32 cellular contexts compared by ENCODE assay signal in genomic region chr3:40398346-40398745, GRCh38. TPM values are rescaled to one million over a fixed set of nuclear protein-coding genes. Genes with fewer than 3 reads are reported as not detected.
A peak's percentile ranks its signal among the peaks of the same experiment; 100 is the strongest.
DNase-seq lines count a peak whose midpoint lies in the region; ATAC-seq and TF ChIP-seq lines count a peak whose summit lies in the region.
"Had no signal": no experiment of that assay in that cellular context is flagged by ENCODE, and none has a peak within 500 bp of the region (broad histone marks: within the 10 kb centered on the region; RNA-seq: fewer than 3 reads in every experiment).

No MANE protein-coding gene starts in this region.

- H3K9me3 ChIP-seq in mammary epithelial cell (replicated peaks; ENCODE audit: insufficient read depth, low read length) = no peaks in the 10 kb centered on the region
- H3K9me3 ChIP-seq: prostate gland, thoracic aorta, vagina had no signal

- no peaks in the 10 kb centered on the region for H3K36me3 ChIP-seq in mammary epithelial cell (ENCODE audit: insufficient read depth, low read length)
- H3K36me3 ChIP-seq: prostate gland, thoracic aorta, vagina had no signal

- intact Hi-C loops in mammary epithelial cell (cut with micrococcal nuclease) = no loop called here
- intact Hi-C loops in MCF 10A (cut with micrococcal nuclease) = no loop called here

- dilution Hi-C loops in mammary epithelial cell (cut with HindIII; ENCODE audit: low sequenced_read_pairs) = no loop called here

- H3K4me3 ChIP-seq in mammary epithelial cell (replicated peaks in 1 of 3; ENCODE audit: insufficient read depth in 1 of 3, low read depth in 2 of 3, low read length in 3 of 3) = no peak overlapping the region
- H3K4me3 ChIP-seq: dorsolateral prefrontal cortex, GM23248, prostate gland, thoracic aorta, vagina had no signal

- H3K9ac ChIP-seq in mammary epithelial cell (ENCODE audit: insufficient read depth, low read length) = no peak overlapping the region
- H3K9ac ChIP-seq: GM23248 had no signal

- H3K27ac Mint-ChIP-seq in MCF 10A (ENCODE audit: low read depth, unreplicated experiment) = no peak overlapping the region
- peak overlapping the region; percentile 45 for H3K27ac Mint-ChIP-seq in type B pancreatic cell
- no peak overlapping the region for H3K27ac Mint-ChIP-seq in activated naive CD8-positive, alpha-beta T cell treated with anti-CD3 and anti-CD28 coated beads, Interleukin-2, amount 50 U/mL, for 24 hours
- H3K27ac Mint-ChIP-seq: activated CD8-positive, alpha-beta T cell treated with anti-CD3 and anti-CD28 coated beads, Interleukin-2, amount 10 ng/mL, durations not matched to agents 7 days and 5 days; activated naive CD4-positive, alpha-beta T cell treated with anti-CD3 and anti-CD28 coated beads, Interleukin-2, amount 50 U/mL, for 72 hours; activated T-helper 2 cell treated with anti-CD3 and anti-CD28 coated beads, Interferon-gamma antibody, Interleukin-2, Interleukin-4, amounts not matched to agents 10 μg/mL and 5 μg/mL and 100 μg/mL, durations not matched to agents 14 hours and 24 hours and 36 hours; CD4-positive, alpha-beta memory T cell; HFFc6; stimulated activated naive CD8-positive, alpha-beta T cell treated with anti-CD3 and anti-CD28 coated beads, Interleukin-15, Interleukin-2, amounts not matched to agents 100 ng/mL and 50 ng/mL, for 24 hours had no signal

- CTCF ChIA-PET in mammary epithelial cell (lab: Charles Lee; ENCODE audit: low non-redundant PET) (no interaction called here), MCF 10A (lab: Yijun Ruan, JAX) (no interaction called here)

- no peak overlapping the region for H2AFZ ChIP-seq in mammary epithelial cell (ENCODE audit: low read depth, low read length)
- H2AFZ ChIP-seq: GM23248 had no signal

- no peak for ATAC-seq in GM21381 (IDR thresholded peaks at IDR 0.05; ENCODE audit: unreplicated experiment)
- no peak for ATAC-seq in activated naive CD8-positive, alpha-beta T cell treated with anti-CD3 and anti-CD28 coated beads, Interleukin-2, amount 50 U/mL, for 24 hours
- ATAC-seq: activated CD8-positive, alpha-beta T cell treated with anti-CD3 and anti-CD28 coated beads, Interleukin-2, amount 10 ng/mL, durations not matched to agents 7 days and 5 days; activated naive CD4-positive, alpha-beta T cell treated with anti-CD3 and anti-CD28 coated beads, Interleukin-2, amount 50 U/mL, for 72 hours had no signal

- no peaks in the 10 kb centered on the region for H3K79me2 ChIP-seq in mammary epithelial cell (ENCODE audit: insufficient read depth, low read length)

- no peaks in the 10 kb centered on the region for H3K4me1 ChIP-seq in mammary epithelial cell (ENCODE audit: insufficient read depth, low read length)
- H3K4me1 ChIP-seq: prostate gland, vagina had no signal

- H3K27ac ChIP-seq in mammary epithelial cell (ENCODE audit: insufficient read depth, low read depth, low read length) = no peak overlapping the region
- H3K27ac ChIP-seq: dorsolateral prefrontal cortex, GM23248, prostate gland, thoracic aorta, vagina had no signal

- no peaks in the 10 kb centered on the region for H4K20me1 ChIP-seq in mammary epithelial cell (ENCODE audit: insufficient read depth, low read length)

- no peaks in the 10 kb centered on the region for H3K36me3 Mint-ChIP-seq in MCF 10A (ENCODE audit: insufficient read depth, unreplicated experiment)
- no peaks in the 10 kb centered on the region for H3K36me3 Mint-ChIP-seq in type B pancreatic cell
- H3K36me3 Mint-ChIP-seq in activated naive CD8-positive, alpha-beta T cell treated with anti-CD3 and anti-CD28 coated beads, Interleukin-2, amount 50 U/mL, for 24 hours (ENCODE audit: low read depth) = no peaks in the 10 kb centered on the region
- H3K36me3 Mint-ChIP-seq: CD4-positive, alpha-beta memory T cell had no signal

- no peak overlapping the region for H3K4me3 Mint-ChIP-seq in MCF 10A (ENCODE audit: unreplicated experiment)
- H3K4me3 Mint-ChIP-seq in type B pancreatic cell = no peak overlapping the region
- no peak overlapping the region for H3K4me3 Mint-ChIP-seq in activated naive CD8-positive, alpha-beta T cell treated with anti-CD3 and anti-CD28 coated beads, Interleukin-2, amount 50 U/mL, for 24 hours
- H3K4me3 Mint-ChIP-seq: activated CD8-positive, alpha-beta T cell treated with anti-CD3 and anti-CD28 coated beads, Interleukin-2, amount 10 ng/mL, durations not matched to agents 7 days and 5 days; CD4-positive, alpha-beta memory T cell; HFFc6; stimulated activated naive CD8-positive, alpha-beta T cell treated with anti-CD3 and anti-CD28 coated beads, Interleukin-15, Interleukin-2, amounts not matched to agents 100 ng/mL and 50 ng/mL, for 24 hours had no signal

- no TSS peak for BruUV-seq in mammary epithelial cell (replicated peaks; lab: Mats Ljungman, UMichigan)
- no TSS peak for BruUV-seq in MCF 10A (replicated peaks; lab: Mats Ljungman, UMichigan)

- 26% methylated on average over 3 of the region's 3 CpGs for WGBS in mammary epithelial cell (ENCODE audit: low coverage, missing lambda C conversion rate)

- DNase-seq in mammary epithelial cell (peak; percentile 61), MCF 10A (ENCODE audit: unreplicated experiment) (no peak), amniotic epithelial cell (ENCODE audit: low read depth) (peak; percentile 27), kidney tubule cell (ENCODE audit: low spot score) (peak; percentile 46), type B pancreatic cell (ENCODE audit: extremely low spot score, unreplicated experiment) (no peak), NOMO-1 treated with dmso at 0.1 percent for 144 hours (lab: John Stamatoyannopoulos, UW; ENCODE audit: unreplicated experiment) (no peak)
- no peak for DNase-seq in activated naive CD8-positive, alpha-beta T cell treated with anti-CD3 and anti-CD28 coated beads, Interleukin-2, amount 50 U/mL, for 24 hours
- DNase-seq: activated CD4-positive, CD25-positive, alpha-beta regulatory T cell treated with anti-CD3 and anti-CD28 coated beads, Interleukin-2, amount 50 U/mL, for 72 hours; activated CD8-positive, alpha-beta T cell treated with anti-CD3 and anti-CD28 coated beads, Interleukin-2, amount 10 ng/mL, durations not matched to agents 7 days and 5 days; AML-193; CD4-positive, alpha-beta memory T cell; cerebellar nuclear complex; dorsolateral prefrontal cortex; glutamatergic neuron; GM23248; HFFc6; IMR-90; NCI-H1092; NCI-H1694 treated with DMSO at 0.1 percent for 48 hours; NCI-H2171 treated with DMSO at 0.1 percent for 48 hours; NCI-H524; T-helper 1 cell had no signal

- H3K4me1 Mint-ChIP-seq in MCF 10A (ENCODE audit: insufficient read depth, unreplicated experiment) = no peaks in the 10 kb centered on the region
- peaks cover 11% of the 10 kb centered on the region for H3K4me1 Mint-ChIP-seq in type B pancreatic cell (ENCODE audit: unreplicated experiment)
- H3K4me1 Mint-ChIP-seq in activated naive CD8-positive, alpha-beta T cell treated with anti-CD3 and anti-CD28 coated beads, Interleukin-2, amount 50 U/mL, for 24 hours = no peaks in the 10 kb centered on the region
- H3K4me1 Mint-ChIP-seq: CD4-positive, alpha-beta memory T cell had no signal

- no peak overlapping the region for H3K4me2 ChIP-seq in mammary epithelial cell (ENCODE audit: insufficient read depth, low read depth, low read length)

- no peaks in the 10 kb centered on the region for H3K27me3 ChIP-seq in mammary epithelial cell (ENCODE audit: insufficient read depth, low read length)
- H3K27me3 ChIP-seq: dorsolateral prefrontal cortex, vagina had no signal

- H3K9me3 Mint-ChIP-seq in MCF 10A (ENCODE audit: unreplicated experiment) (no peaks in the 10 kb centered on the region), type B pancreatic cell (no peaks in the 10 kb centered on the region)
- peaks cover 4% of the 10 kb centered on the region for H3K9me3 Mint-ChIP-seq in activated naive CD8-positive, alpha-beta T cell treated with anti-CD3 and anti-CD28 coated beads, Interleukin-2, amount 50 U/mL, for 24 hours
- H3K9me3 Mint-ChIP-seq: activated naive CD4-positive, alpha-beta T cell treated with anti-CD3 and anti-CD28 coated beads, Interleukin-2, amount 50 U/mL, for 72 hours; activated T-helper 2 cell treated with anti-CD3 and anti-CD28 coated beads, Interferon-gamma antibody, Interleukin-2, Interleukin-4, amounts not matched to agents 10 μg/mL and 5 μg/mL and 100 μg/mL, durations not matched to agents 14 hours and 24 hours and 36 hours; HFFc6 had no signal

- no peak for TF ChIP-seq CTCF in mammary epithelial cell (conservative IDR thresholded peaks at IDR 0.05 in 1 of 2, IDR thresholded peaks at IDR 0.05 in 1 of 2; ENCODE audit: extremely low read depth in 1 of 2, insufficient read depth in 1 of 2, low read depth in 1 of 2, low read length in 2 of 2)
- no peak for TF ChIP-seq CTCF in MCF 10A (IDR thresholded peaks at IDR 0.05; ENCODE audit: unreplicated experiment)
- no peak for TF ChIP-seq CTCF in type B pancreatic cell (conservative IDR thresholded peaks at IDR 0.05)

- POLR2A ChIA-PET in MCF 10A (lab: Yijun Ruan, JAX) = interaction anchor here (0.6 kb wide), 1 partner anchor 55 kb away, joined by 3 read pairs; no protein-coding TSS in a partner anchor

- in situ Hi-C loops in mammary epithelial cell (cut with MboI; ENCODE audit: low sequenced_read_pairs in 2 of 2) = no loop called here

- H3K27me3 Mint-ChIP-seq in MCF 10A (ENCODE audit: insufficient read depth, unreplicated experiment) (no peaks in the 10 kb centered on the region), type B pancreatic cell (no peaks in the 10 kb centered on the region)
- H3K27me3 Mint-ChIP-seq in activated naive CD8-positive, alpha-beta T cell treated with anti-CD3 and anti-CD28 coated beads, Interleukin-2, amount 50 U/mL, for 24 hours = no peaks in the 10 kb centered on the region
- H3K27me3 Mint-ChIP-seq: stimulated activated naive CD8-positive, alpha-beta T cell treated with anti-CD3 and anti-CD28 coated beads, Interleukin-15, Interleukin-2, amounts not matched to agents 100 ng/mL and 50 ng/mL, for 24 hours had no signal

RNA-seq across cellular contexts. Expression of gene ENTPD3, which starts 11.4 kb away (rescaled TPM):
- total RNA-seq in mammary epithelial cell (10 to 100 TPM in 1 of 2 donors, 1 to 10 TPM in 1; 4.8 to 11.5 TPM), MCF 10A (2022) (0.25 and 0.28 TPM in 2 replicates), type B pancreatic cell (ENCODE audit: low replicate concordance) (2.5 and 2.7 TPM in 2 replicates)
- 1.6 TPM for polyA plus RNA-seq in mammary epithelial cell
- polyA minus RNA-seq in mammary epithelial cell = not detected
- total RNA-seq: A172; activated CD8-positive, alpha-beta T cell treated with anti-CD3 and anti-CD28 coated beads, Interleukin-2, amount 10 ng/mL, durations not matched to agents 7 days and 5 days; activated naive CD4-positive, alpha-beta T cell treated with anti-CD3 and anti-CD28 coated beads, Interleukin-2, amount 50 U/mL, for 72 hours; activated T-helper 2 cell treated with anti-CD3 and anti-CD28 coated beads, Interferon-gamma antibody, Interleukin-2, Interleukin-4, amounts not matched to agents 10 μg/mL and 5 μg/mL and 100 μg/mL, durations not matched to agents 14 hours and 24 hours and 36 hours; CD4-positive, alpha-beta memory T cell; fibroblast of lung; GM23248; HFFc6; IMR-90; lung microvascular endothelial cell had no signal
- polyA plus RNA-seq: CD4-positive, alpha-beta memory T cell; GM23248; IMR-90 had no signal

RNA-seq across cellular contexts. Expression of gene RPL14, which starts 58.8 kb away (rescaled TPM):
- 1,000 to 10,000 TPM in 1 of 2 donors, 100 to 1,000 TPM in 1; 195 to 1,787 TPM for total RNA-seq in mammary epithelial cell
- polyA plus RNA-seq in mammary epithelial cell = 578 TPM
- polyA minus RNA-seq in mammary epithelial cell = 458 TPM
- 3,024 and 3,432 TPM in 2 replicates for total RNA-seq in MCF 10A (2022)
- total RNA-seq in type B pancreatic cell (ENCODE audit: low replicate concordance) = 2,109 and 2,207 TPM in 2 replicates

Comparison
In these comparisons a context has a peak if more than half of its experiments do, and no peak if none do; other contexts are left out.
1. DNase-seq: peak in mammary epithelial cell (single experiment), amniotic epithelial cell (single experiment) and kidney tubule cell (single experiment); none in MCF 10A (single experiment), type B pancreatic cell (single experiment), NOMO-1 treated with dmso at 0.1 percent for 144 hours (single experiment) and activated naive CD8-positive, alpha-beta T cell treated with anti-CD3 and anti-CD28 coated beads, Interleukin-2, amount 50 U/mL, for 24 hours (single experiment).